Comparison of ENCODE assay signal across 24 cellular contexts in the genomic region with DNA sequence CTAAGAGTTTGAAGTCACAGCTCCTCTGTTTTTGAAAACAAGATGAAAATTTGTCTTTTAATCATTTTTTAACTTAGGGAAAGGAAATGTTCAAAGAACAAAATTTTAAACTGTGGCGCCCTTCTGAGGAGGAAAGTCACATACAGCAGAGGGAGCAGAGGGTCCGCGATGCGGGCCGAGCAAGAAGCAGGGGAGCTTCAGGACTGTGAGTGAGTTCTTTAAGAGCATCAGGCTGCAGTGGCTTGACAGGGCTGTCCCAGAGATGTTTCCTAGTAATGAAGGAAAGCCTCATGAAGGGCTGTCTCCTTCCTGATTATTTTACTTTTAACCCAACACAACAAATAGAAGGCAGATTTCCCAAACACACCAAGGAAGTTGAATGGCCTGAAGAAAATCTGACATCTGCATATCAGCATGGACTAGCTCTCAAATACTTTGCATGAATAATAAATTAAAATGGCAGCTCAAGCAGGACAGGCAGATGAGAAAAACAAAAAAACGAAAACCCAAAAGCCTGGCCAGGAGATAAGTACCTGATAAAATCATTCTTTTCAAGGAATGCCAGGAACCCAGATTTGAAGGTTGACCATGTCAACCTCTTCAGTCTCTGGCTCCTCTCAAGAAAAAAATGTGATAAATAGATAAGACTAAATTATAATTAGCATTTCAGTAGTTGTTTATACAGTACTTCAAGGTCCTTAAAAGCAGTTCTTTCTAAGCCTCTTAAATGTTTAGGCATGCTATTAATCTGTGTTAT.
"Had no signal": no experiment of that assay in that cellular context is flagged by ENCODE, and none has a peak within 500 bp of the region (broad histone marks: within the 10 kb centered on the region; RNA-seq: fewer than 3 reads in every experiment).

No MANE protein-coding gene starts in this region.

- DNase-seq: activated B cell treated with CpG ODN at 0.5 μM for 24 hours; activated CD4-positive, alpha-beta memory T cell treated with anti-CD3 and anti-CD28 coated beads for 36 hours; activated CD4-positive, alpha-beta T cell treated with anti-CD3 and anti-CD28 coated beads for 48 hours; activated gamma-delta T cell; activated naive CD4-positive, alpha-beta T cell treated with anti-CD3 and anti-CD28 coated beads, Interleukin-2, amount 50 U/mL, for 16 hours; activated naive CD8-positive, alpha-beta T cell treated with anti-CD3 and anti-CD28 coated beads, Interleukin-2, amount 50 U/mL, for 24 hours; activated T-cell treated with anti-CD3 and anti-CD28 coated beads for 4 hours; aorta; effector CD8-positive, alpha-beta T cell; foreskin melanocyte; immature natural killer cell; left lung; nucleus accumbens; retina; sigmoid colon; stimulated activated CD4-positive, alpha-beta T cell treated with anti-CD3 and anti-CD28 coated beads, Interleukin-2, amount 100 ng/mL, for 48 hours; stimulated activated CD8-positive, alpha-beta memory T cell treated with anti-CD3 and anti-CD28 coated beads, Interleukin-4, amount 100 ng/mL, for 48 hours; stimulated activated naive B cell treated with anti-CD40 and anti-IgM and Interleukin-4, amounts not matched to agents 10 μg/mL and 1 μg/mL and 100 μg/mL, for 72 hours; T-helper 1 cell; T-helper 9 cell; transverse colon had no signal

- H3K9me3 Mint-ChIP-seq: activated B cell treated with CpG ODN at 0.5 μM for 24 hours; brain; natural killer cell treated with Interleukin-12 subunit alpha and Interleukin-12 subunit beta and Interleukin-15 and Interleukin-18, amount 100 ng/mL, for 72 hours; stimulated activated naive B cell treated with anti-CD40 and anti-IgM and Interleukin-4, amounts not matched to agents 10 μg/mL and 1 μg/mL and 100 μg/mL, for 72 hours had no signal

- H3K4me1 Mint-ChIP-seq: activated B cell treated with CpG ODN at 0.5 μM for 24 hours; activated naive CD8-positive, alpha-beta T cell treated with anti-CD3 and anti-CD28 coated beads, Interleukin-2, amount 50 U/mL, for 24 hours; immature natural killer cell; stimulated activated naive B cell treated with anti-CD40 and anti-IgM and Interleukin-4, amounts not matched to agents 10 μg/mL and 1 μg/mL and 100 μg/mL, for 72 hours had no signal

- H3K4me3 ChIP-seq: left lung, lung, sigmoid colon, transverse colon had no signal

- H3K9me3 ChIP-seq: left lung, sigmoid colon, transverse colon had no signal

- H3K27ac Mint-ChIP-seq: activated B cell treated with CpG ODN at 0.5 μM for 24 hours; activated CD4-positive, alpha-beta memory T cell treated with anti-CD3 and anti-CD28 coated beads for 36 hours; activated naive CD8-positive, alpha-beta T cell treated with anti-CD3 and anti-CD28 coated beads, Interleukin-2, amount 50 U/mL, for 24 hours; brain; immature natural killer cell; natural killer cell treated with Interleukin-12 subunit alpha and Interleukin-12 subunit beta and Interleukin-15 and Interleukin-18, amount 100 ng/mL, for 72 hours; stimulated activated naive B cell treated with anti-CD40 and anti-IgM and Interleukin-4, amounts not matched to agents 10 μg/mL and 1 μg/mL and 100 μg/mL, for 72 hours had no signal

- H3K4me3 Mint-ChIP-seq: activated B cell treated with CpG ODN at 0.5 μM for 24 hours; activated CD4-positive, alpha-beta memory T cell treated with anti-CD3 and anti-CD28 coated beads for 36 hours; activated naive CD8-positive, alpha-beta T cell treated with anti-CD3 and anti-CD28 coated beads, Interleukin-2, amount 50 U/mL, for 24 hours; brain; immature natural killer cell; natural killer cell treated with Interleukin-12 subunit alpha and Interleukin-12 subunit beta and Interleukin-15 and Interleukin-18, amount 100 ng/mL, for 72 hours; stimulated activated naive B cell treated with anti-CD40 and anti-IgM and Interleukin-4, amounts not matched to agents 10 μg/mL and 1 μg/mL and 100 μg/mL, for 72 hours had no signal

- H3K36me3 Mint-ChIP-seq: activated CD4-positive, alpha-beta memory T cell treated with anti-CD3 and anti-CD28 coated beads for 36 hours; brain; immature natural killer cell; natural killer cell treated with Interleukin-12 subunit alpha and Interleukin-12 subunit beta and Interleukin-15 and Interleukin-18, amount 100 ng/mL, for 72 hours; stimulated activated naive B cell treated with anti-CD40 and anti-IgM and Interleukin-4, amounts not matched to agents 10 μg/mL and 1 μg/mL and 100 μg/mL, for 72 hours had no signal

- H3K36me3 ChIP-seq: left lung, sigmoid colon, transverse colon had no signal

- H3K27me3 Mint-ChIP-seq: brain had no signal

- H3K27ac ChIP-seq: left lung, sigmoid colon, transverse colon had no signal

- H3K27me3 ChIP-seq: left lung, sigmoid colon, transverse colon had no signal
